Comparison of ENCODE assay signal across 12 cellular contexts in genomic region chr16:84177740-84178070, GRCh38. TPM values are rescaled to one million over a fixed set of nuclear protein-coding genes. Genes with fewer than 3 reads are reported as not detected.
DNase-seq lines count a peak whose midpoint lies in the region; ATAC-seq and TF ChIP-seq lines count a peak whose summit lies in the region.
"Had no signal": no experiment of that assay in that cellular context is flagged by ENCODE, and none has a peak within 500 bp of the region (broad histone marks: within the 10 kb centered on the region; RNA-seq: fewer than 3 reads in every experiment).

No MANE protein-coding gene starts in this region.

- ATAC-seq in activated T-cell treated with anti-CD3 and anti-CD28 coated beads, Interleukin-2, amount 50 U/mL, for 4 hours, result peak; percentile 60 to 73
- no peak for ATAC-seq in upper lobe of left lung (ENCODE audit: low FRiP score in 2 of 2)
- ATAC-seq in GM21619 (IDR thresholded peaks at IDR 0.05; ENCODE audit: unreplicated experiment), result no peak
- no peak for ATAC-seq in GM19328 (IDR thresholded peaks at IDR 0.05; ENCODE audit: unreplicated experiment)
- no peak for ATAC-seq in HG03135 (IDR thresholded peaks at IDR 0.05; ENCODE audit: unreplicated experiment)

- H3K27ac ChIP-seq in cingulate gyrus (ENCODE audit: low read depth, low read length) (peak overlapping the region; percentile 90), mesodermal cell (ENCODE audit: low read depth, low read length, severe bottlenecking) (peak overlapping the region; percentile 84), upper lobe of left lung (peak overlapping the region; percentile 76 to 89 (median 88))
- H3K27ac ChIP-seq: foreskin keratinocyte had no signal

- H3K4me1 Mint-ChIP-seq in activated T-cell treated with anti-CD3 and anti-CD28 coated beads, Interleukin-2, amount 50 U/mL, for 4 hours (ENCODE audit: low read depth), result peaks cover 9% of the 10 kb centered on the region

- DNase-seq in activated T-cell treated with anti-CD3 and anti-CD28 coated beads, Interleukin-2, amount 50 U/mL, for 4 hours, result no peak
- DNase-seq in activated T-cell treated with anti-CD3 and anti-CD28 coated beads, Interleukin-2, amount 50 U/mL, for 48 hours, result no peak
- no peak for DNase-seq in upper lobe of left lung
- DNase-seq: NCI-H524 treated with DMSO at 0.1 percent for 48 hours had no signal

- no peaks in the 10 kb centered on the region for H3K9me3 Mint-ChIP-seq in activated T-cell treated with anti-CD3 and anti-CD28 coated beads, Interleukin-2, amount 50 U/mL, for 4 hours

- H3K4me3 Mint-ChIP-seq in activated T-cell treated with anti-CD3 and anti-CD28 coated beads, Interleukin-2, amount 50 U/mL, for 4 hours, result no peak overlapping the region

- H3K36me3 Mint-ChIP-seq in activated T-cell treated with anti-CD3 and anti-CD28 coated beads, Interleukin-2, amount 50 U/mL, for 4 hours (ENCODE audit: insufficient read depth), result peaks cover 1% of the 10 kb centered on the region

- no peak overlapping the region for H3K4me3 ChIP-seq in mesodermal cell (ENCODE audit: extremely low read depth, insufficient read depth, low read length, poor library complexity, severe bottlenecking)
- H3K4me3 ChIP-seq in upper lobe of left lung, result no peak overlapping the region

- H3K9me3 ChIP-seq in mesodermal cell (ENCODE audit: control insufficient read depth, low read length), result no peaks in the 10 kb centered on the region
- H3K9me3 ChIP-seq in upper lobe of left lung, result no peaks in the 10 kb centered on the region

- 85 to 93% methylated on average over 2 to 3 of the region's 9 CpGs for WGBS in mesodermal cell (ENCODE audit: insufficient coverage in 2 of 2), 2 experiments
- WGBS in upper lobe of left lung, 2 donors, result 71 to 78% methylated on average over 8 to 9 of the region's 9 CpGs

- H3K27me3 Mint-ChIP-seq in activated T-cell treated with anti-CD3 and anti-CD28 coated beads, Interleukin-2, amount 50 U/mL, for 4 hours (ENCODE audit: low read depth), result no peaks in the 10 kb centered on the region

- peaks cover 34% of the 10 kb centered on the region for H3K36me3 ChIP-seq in mesodermal cell (ENCODE audit: control insufficient read depth, insufficient read depth, low read length)
- H3K36me3 ChIP-seq in upper lobe of left lung, result peaks cover 28 to 50% (median 45%) of the 10 kb centered on the region in 4 donors

- no peaks in the 10 kb centered on the region for H3K27me3 ChIP-seq in upper lobe of left lung
- H3K27me3 ChIP-seq: foreskin keratinocyte had no signal

- no peak for TF ChIP-seq EP300 in upper lobe of left lung (IDR thresholded peaks at IDR 0.05)

- TF ChIP-seq CTCF in upper lobe of left lung (IDR thresholded peaks at IDR 0.05), result no peak

- H3K4me1 ChIP-seq in mesodermal cell (ENCODE audit: control insufficient read depth, insufficient read depth, low read length, poor library complexity, severe bottlenecking) (peaks cover 28% of the 10 kb centered on the region), upper lobe of left lung (peaks cover 29 to 56% (median 33%) of the 10 kb centered on the region in 4 donors)

- no peak for TF ChIP-seq POLR2A in upper lobe of left lung (IDR thresholded peaks at IDR 0.05)

RNA-seq across cellular contexts. Expression of gene TAF1C, which starts 9.2 kb away (rescaled TPM):
- total RNA-seq in activated T-cell treated with anti-CD3 and anti-CD28 coated beads, Interleukin-2, amount 50 U/mL, for 4 hours, result 10 to 100 TPM; 71.6 to 78.6 (median 74.4) TPM
- 36.5 TPM for polyA plus RNA-seq in mesodermal cell (2013, experiment 1 of 2)
- polyA plus RNA-seq in mesodermal cell (2013, experiment 2 of 2), result 35.7 TPM
- total RNA-seq in upper lobe of left lung, result 100 to 1,000 TPM in 2 of 6 donors, 10 to 100 TPM in 4; 23.2 to 227 (median 65.0) TPM

RNA-seq across cellular contexts. Expression of gene ADAD2, which starts 13.3 kb away (rescaled TPM):
- under 1 TPM in 2 of 3 donors, not detected in 1; 0.10 to 0.11 TPM for total RNA-seq in activated T-cell treated with anti-CD3 and anti-CD28 coated beads, Interleukin-2, amount 50 U/mL, for 4 hours
- polyA plus RNA-seq in mesodermal cell (2013, experiment 1 of 2), result 0.33 TPM
- not detected for polyA plus RNA-seq in mesodermal cell (2013, experiment 2 of 2)
- total RNA-seq in upper lobe of left lung, result 1 to 10 TPM in 1 of 6 donors, not detected in 5; 1.1 TPM
- total RNA-seq: foreskin keratinocyte, HT1080 had no signal
- polyA plus RNA-seq: BJ, foreskin keratinocyte had no signal

RNA-seq across cellular contexts. Expression of gene DNAAF1, which starts 32.6 kb away (rescaled TPM):
- total RNA-seq in activated T-cell treated with anti-CD3 and anti-CD28 coated beads, Interleukin-2, amount 50 U/mL, for 4 hours, result not detected
- polyA plus RNA-seq in mesodermal cell (2013, experiment 1 of 2), result not detected
- not detected for polyA plus RNA-seq in mesodermal cell (2013, experiment 2 of 2)
- 10 to 100 TPM in 5 of 6 donors, under 1 TPM in 1; 0.97 to 58.7 (median 28.5) TPM for total RNA-seq in upper lobe of left lung
- total RNA-seq: foreskin keratinocyte, HT1080 had no signal
- polyA plus RNA-seq: BJ, foreskin keratinocyte had no signal

RNA-seq across cellular contexts. Expression of gene HSDL1, which starts 32.7 kb away (rescaled TPM):
- total RNA-seq in activated T-cell treated with anti-CD3 and anti-CD28 coated beads, Interleukin-2, amount 50 U/mL, for 4 hours, result 10 to 100 TPM; 13.7 to 15.6 (median 14.4) TPM
- 45.7 TPM for polyA plus RNA-seq in mesodermal cell (2013, experiment 1 of 2)
- polyA plus RNA-seq in mesodermal cell (2013, experiment 2 of 2), result 42.6 TPM
- 10 to 100 TPM in 5 of 6 donors, 1 to 10 TPM in 1; 7.2 to 25.7 (median 19.0) TPM for total RNA-seq in upper lobe of left lung

Comparison
In these comparisons a context has a peak if more than half of its experiments do, and no peak if none do; other contexts are left out.
1. ATAC-seq: peak in activated T-cell treated with anti-CD3 and anti-CD28 coated beads, Interleukin-2, amount 50 U/mL, for 4 hours (2 of 2); none in upper lobe of left lung (0 of 2), GM21619 (single experiment), GM19328 (single experiment) and HG03135 (single experiment).
2. Peak in every context shown above with its lines, with median percentiles within 50 percentile points of each other: H3K27ac ChIP-seq.